ENCODE assay signal across 18 cellular contexts in genomic region chr2:12764075-12764722, GRCh38. TPM values are rescaled to one million over a fixed set of nuclear protein-coding genes. Genes with fewer than 3 reads are reported as not detected.
DNase-seq lines count a peak whose midpoint lies in the region; ATAC-seq and TF ChIP-seq lines count a peak whose summit lies in the region.
"Had no signal": no experiment of that assay in that cellular context is flagged by ENCODE, and none has a peak within 500 bp of the region (broad histone marks: within the 10 kb centered on the region; RNA-seq: fewer than 3 reads in every experiment).

No MANE protein-coding gene starts in this region.

- DNase-seq in AG20443 (ENCODE audit: low spot score), result peak; percentile 74
- peak; percentile 85 for DNase-seq in astrocyte of the spinal cord (ENCODE audit: low read depth, low spot score)
- DNase-seq in left ventricle myocardium superior, result no peak
- DNase-seq in NCI-H1092 (lab: John Stamatoyannopoulos, UW), result no peak
- DNase-seq in HCEC 1CT, result no peak
- DNase-seq: Calu3; colonic mucosa; naive thymus-derived CD4-positive, alpha-beta T cell; NCI-H2029 treated with DMSO at 0.1 percent for 48 hours; NCI-H526 treated with DMSO at 0.1 percent for 48 hours; stimulated activated CD4-positive, alpha-beta T cell treated with anti-CD3 and anti-CD28 coated beads, Interleukin-15, amount 100 ng/mL, for 24 hours; WERI-Rb-1 had no signal

- no peaks in the 10 kb centered on the region for H3K4me1 ChIP-seq in HEK293 (ENCODE audit: control insufficient read depth, insufficient read depth, low read length)
- H3K4me1 ChIP-seq: colonic mucosa had no signal

- in situ Hi-C loops in astrocyte of the spinal cord (cut with HindIII; ENCODE audit: low sequenced_read_pairs), result no loop called here

- no peak overlapping the region for H3K27ac ChIP-seq in HEK293 (ENCODE audit: extremely low read depth, low read depth, low read length)
- H3K27ac ChIP-seq: colonic mucosa, WERI-Rb-1 had no signal

- H3K9me3 ChIP-seq in HEK293 (ENCODE audit: control insufficient read depth, insufficient read depth, low read depth, low read length), result no peaks in the 10 kb centered on the region
- H3K9me3 ChIP-seq: colonic mucosa had no signal

- TF ChIP-seq CTCF in HEK293 (tag by site-specific recombination; IDR thresholded peaks at IDR 0.05), result no peak
- no peak for TF ChIP-seq CTCF in astrocyte of the spinal cord (IDR thresholded peaks at IDR 0.05; ENCODE audit: low read depth, low read length)

- CTCF ChIA-PET in HEK293 (lab: Yijun Ruan, JAX), result no interaction called here

- POLR2A ChIA-PET in HEK293 (lab: Yijun Ruan, JAX), result no interaction called here

- ATAC-seq in left ventricle myocardium superior (peak; percentile 34), GM21619 (IDR thresholded peaks at IDR 0.05; ENCODE audit: unreplicated experiment) (no peak), HG03280 (IDR thresholded peaks at IDR 0.05; ENCODE audit: unreplicated experiment) (no peak)
- ATAC-seq: activated T-helper 17 cell treated with anti-CD3 and anti-CD28 coated beads, Interleukin-2, amount 50 U/mL, for 72 hours; left lobe of liver; naive thymus-derived CD4-positive, alpha-beta T cell; Panc1 had no signal

- intact Hi-C loops in left ventricle myocardium superior (cut with micrococcal nuclease), result no loop called here

- H3K4me3 ChIP-seq in HEK293 (ENCODE audit: low read depth, low read length) (no peak overlapping the region), astrocyte of the spinal cord (ENCODE audit: low read depth, low read length) (no peak overlapping the region)
- H3K4me3 ChIP-seq: colonic mucosa had no signal

- no peaks in the 10 kb centered on the region for H3K36me3 ChIP-seq in HEK293 (ENCODE audit: control insufficient read depth in 2 of 2, insufficient read depth in 1 of 2, low read length in 2 of 2)
- H3K36me3 ChIP-seq: colonic mucosa, WERI-Rb-1 had no signal

TF ChIP-seq in HEK293, 187 proteins besides CTCF, POLR2A, EP300 and RAD21:
- TF ChIP-seq ZNF548 (tag by site-specific recombination; IDR thresholded peaks at IDR 0.05) (peak; percentile 56; the same call in 1 of the 2 replicates), ZNF621 (tag by site-specific recombination; IDR thresholded peaks at IDR 0.05) (no peak)
TF ChIP-seq in HEK293: peak in this region for 1.

RNA-seq across cellular contexts. Expression of gene TRIB2, which starts 47.5 kb away (rescaled TPM):
- total RNA-seq in left ventricle myocardium superior, result 29.4 TPM

Comparison
In these comparisons a context has a peak if more than half of its experiments do, and no peak if none do; other contexts are left out.
1. DNase-seq: peak in AG20443 (single experiment) and astrocyte of the spinal cord (single experiment); none in left ventricle myocardium superior (single experiment), NCI-H1092 (single experiment) and HCEC 1CT (single experiment).